17 cellular contexts compared by ENCODE assay signal in genomic region chr13:109101550-109102144, GRCh38.
"Had no signal": no experiment of that assay in that cellular context is flagged by ENCODE, and none has a peak within 500 bp of the region (broad histone marks: within the 10 kb centered on the region; RNA-seq: fewer than 3 reads in every experiment).

No MANE protein-coding gene starts in this region.

- ATAC-seq: activated CD4-positive, alpha-beta T cell treated with anti-CD3 and anti-CD28 coated beads for 36 hours; body of pancreas; effector memory CD8-positive, alpha-beta T cell; left ventricle myocardium superior; stimulated activated naive B cell treated with anti-CD40 and anti-IgM and Interleukin-4, amounts not matched to agents 10 μg/mL and 1 μg/mL and 100 μg/mL, for 72 hours; WTC11 had no signal

- DNase-seq: activated CD4-positive, alpha-beta T cell treated with anti-CD3 and anti-CD28 coated beads for 36 hours; activated CD4-positive, alpha-beta T cell treated with anti-CD3 and anti-CD28 coated beads, Interleukin-2, amount 50 U/mL, for 48 hours; activated naive CD4-positive, alpha-beta T cell; activated naive CD8-positive, alpha-beta T cell treated with anti-CD3 and anti-CD28 coated beads, Interleukin-2, amount 10 ng/mL, durations not matched to agents 7 days and 5 days; amygdala; body of pancreas; dermis blood vessel endothelial cell; effector memory CD8-positive, alpha-beta T cell; left ventricle myocardium superior; ovary; sigmoid colon; stimulated activated CD4-positive, alpha-beta T cell treated with anti-CD3 and anti-CD28 coated beads, Interleukin-4, amount 100 ng/mL, for 4 hours; stimulated activated naive B cell treated with anti-CD40 and anti-IgM and Interleukin-4, amounts not matched to agents 10 μg/mL and 1 μg/mL and 100 μg/mL, for 72 hours; thyroid gland had no signal

- H3K36me3 Mint-ChIP-seq: activated naive CD8-positive, alpha-beta T cell treated with anti-CD3 and anti-CD28 coated beads, Interleukin-2, amount 10 ng/mL, durations not matched to agents 7 days and 5 days; stimulated activated naive B cell treated with anti-CD40 and anti-IgM and Interleukin-4, amounts not matched to agents 10 μg/mL and 1 μg/mL and 100 μg/mL, for 72 hours; WTC11 had no signal

- H3K9me3 Mint-ChIP-seq: activated naive CD8-positive, alpha-beta T cell treated with anti-CD3 and anti-CD28 coated beads, Interleukin-2, amount 10 ng/mL, durations not matched to agents 7 days and 5 days; T-helper 2 cell treated with Interferon-gamma antibody and Interleukin-4, amounts not matched to agents 5 μg/mL and 100 μg/mL, for 36 hours; WTC11 had no signal

- H3K4me1 ChIP-seq: body of pancreas had no signal

- H3K27ac Mint-ChIP-seq: activated CD4-positive, alpha-beta T cell treated with anti-CD3 and anti-CD28 coated beads for 36 hours; activated naive CD8-positive, alpha-beta T cell treated with anti-CD3 and anti-CD28 coated beads, Interleukin-2, amount 10 ng/mL, durations not matched to agents 7 days and 5 days; effector memory CD8-positive, alpha-beta T cell; stimulated activated naive B cell treated with anti-CD40 and anti-IgM and Interleukin-4, amounts not matched to agents 10 μg/mL and 1 μg/mL and 100 μg/mL, for 72 hours; T-helper 2 cell treated with Interferon-gamma antibody and Interleukin-4, amounts not matched to agents 5 μg/mL and 100 μg/mL, for 36 hours; WTC11 had no signal

- H3K4me3 Mint-ChIP-seq: activated CD4-positive, alpha-beta T cell treated with anti-CD3 and anti-CD28 coated beads for 36 hours; activated naive CD8-positive, alpha-beta T cell treated with anti-CD3 and anti-CD28 coated beads, Interleukin-2, amount 10 ng/mL, durations not matched to agents 7 days and 5 days; effector memory CD8-positive, alpha-beta T cell; stimulated activated naive B cell treated with anti-CD40 and anti-IgM and Interleukin-4, amounts not matched to agents 10 μg/mL and 1 μg/mL and 100 μg/mL, for 72 hours; T-helper 2 cell treated with Interferon-gamma antibody and Interleukin-4, amounts not matched to agents 5 μg/mL and 100 μg/mL, for 36 hours; WTC11 had no signal

- H3K4me1 Mint-ChIP-seq: activated CD4-positive, alpha-beta T cell treated with anti-CD3 and anti-CD28 coated beads for 36 hours; activated naive CD8-positive, alpha-beta T cell treated with anti-CD3 and anti-CD28 coated beads, Interleukin-2, amount 10 ng/mL, durations not matched to agents 7 days and 5 days; stimulated activated naive B cell treated with anti-CD40 and anti-IgM and Interleukin-4, amounts not matched to agents 10 μg/mL and 1 μg/mL and 100 μg/mL, for 72 hours; WTC11 had no signal

- H3K27me3 ChIP-seq: body of pancreas, ovary, sigmoid colon, thyroid gland had no signal

- H3K27ac ChIP-seq: body of pancreas, epithelial cell of prostate, ovary had no signal
